ENCODE assay signal across 8 cellular contexts in genomic region chr22:31496007-31496734, GRCh38. TPM values are rescaled to one million over a fixed set of nuclear protein-coding genes. Genes with fewer than 3 reads are reported as not detected.
DNase-seq lines count a peak whose midpoint lies in the region; ATAC-seq and TF ChIP-seq lines count a peak whose summit lies in the region.

Gene SFI1 (plus strand): TSS chr22:31496536. CDS start chr22:31508285, 11,749 bp downstream.

- peak; percentile 17 for TF ChIP-seq CTCF in kidney epithelial cell (IDR thresholded peaks at IDR 0.05; ENCODE audit: insufficient read depth, low read length, poor library complexity, severe bottlenecking)

- peak; percentile 99 for DNase-seq in AG20443 (ENCODE audit: low spot score)
- peak; percentile 68 for DNase-seq in NCI-H460 (ENCODE audit: extremely low read depth, low read depth)
- peak; percentile 95 for DNase-seq in activated CD4-positive, alpha-beta T cell treated with anti-CD3 and anti-CD28 coated beads for 1 hour
- peak; percentile 93 for DNase-seq in cerebellum (ENCODE audit: low spot score)
- no peak for DNase-seq in kidney epithelial cell (ENCODE audit: low read depth)
- peak; percentile 93 to 95 for DNase-seq in stimulated activated CD4-positive, alpha-beta T cell treated with anti-CD3 and anti-CD28 coated beads, Interleukin-15, amount 100 ng/mL, for 48 hours (ENCODE audit: low read depth in 2 of 2)

- H3K27me3 ChIP-seq in kidney epithelial cell (ENCODE audit: control insufficient read depth, insufficient read depth, low read length), result no peaks in the 10 kb centered on the region

- H3K36me3 ChIP-seq in kidney epithelial cell (ENCODE audit: control insufficient read depth, insufficient read depth, low read length), result no peaks in the 10 kb centered on the region

- ATAC-seq in GM19035 (IDR thresholded peaks at IDR 0.05; ENCODE audit: unreplicated experiment) (peak; percentile 72), HG03354 (IDR thresholded peaks at IDR 0.05; ENCODE audit: poor library complexity, severe bottlenecking, unreplicated experiment) (peak; percentile 87)

- peak within 1 kb of the TSS; percentile 74 for H3K4me3 ChIP-seq in kidney epithelial cell (ENCODE audit: low read depth, low read length)

RNA-seq across cellular contexts. Expression of gene SFI1, which starts in this region (rescaled TPM):
- total RNA-seq in NCI-H460 (2014; rRNA removed; shearing (Covaris generic)), result 10.5 and 11.8 TPM in 2 replicates
- polyA plus RNA-seq in NCI-H460 (2014; cell fraction: nucleus; rRNA removed), result 62.2 and 65.3 TPM in 2 replicates
- 44.7 TPM for total RNA-seq in cerebellum
- 13.2 and 18.1 TPM in 2 replicates for total RNA-seq in kidney epithelial cell
